8 cellular contexts compared by ENCODE assay signal in the genomic region with DNA sequence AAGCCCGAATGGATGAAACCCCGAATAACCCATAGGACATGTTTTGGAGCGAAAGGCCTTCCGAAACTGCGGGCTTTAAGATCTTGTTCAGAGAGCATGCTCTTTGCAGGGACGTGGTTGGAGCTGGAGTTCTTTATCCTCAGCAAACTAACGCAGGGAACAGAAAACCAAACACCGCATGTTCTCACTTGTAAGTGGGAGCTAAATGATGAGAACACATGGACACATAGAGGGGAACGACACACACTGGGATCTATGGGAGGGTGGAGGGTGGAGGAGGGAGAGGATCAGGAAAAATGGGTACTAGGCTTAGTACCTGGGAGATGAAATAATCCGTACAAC.
DNase-seq lines count a peak whose midpoint lies in the region; ATAC-seq and TF ChIP-seq lines count a peak whose summit lies in the region.

No MANE protein-coding gene starts in this region.

- H3K4me1 Mint-ChIP-seq in Caco-2 (ENCODE audit: low read depth, unreplicated experiment) = peaks cover 17% of the 10 kb centered on the region
- H3K4me1 Mint-ChIP-seq in activated naive CD8-positive, alpha-beta T cell treated with anti-CD3 and anti-CD28 coated beads, Interleukin-2, amount 10 ng/mL, durations not matched to agents 7 days and 5 days = peaks cover 18% of the 10 kb centered on the region

- peak overlapping the region; percentile 87 for H3K4me2 ChIP-seq in smooth muscle cell

- H3K27ac Mint-ChIP-seq in Caco-2 (ENCODE audit: unreplicated experiment) = peak overlapping the region; percentile 89
- peak overlapping the region; percentile 92 for H3K27ac Mint-ChIP-seq in activated naive CD8-positive, alpha-beta T cell treated with anti-CD3 and anti-CD28 coated beads, Interleukin-2, amount 10 ng/mL, durations not matched to agents 7 days and 5 days

- H3K9ac ChIP-seq in iPS-15b (ENCODE audit: low read depth, low read length) = peak overlapping the region; percentile 41
- H3K9ac ChIP-seq in smooth muscle cell (ENCODE audit: low read depth) = peak overlapping the region; percentile 40

- H3F3A ChIP-seq in smooth muscle cell (ENCODE audit: low read depth) = no peaks in the 10 kb centered on the region

- no peaks in the 10 kb centered on the region for H3K4me1 ChIP-seq in Caco-2
- peaks cover 10% of the 10 kb centered on the region for H3K4me1 ChIP-seq in iPS-15b (ENCODE audit: control insufficient read depth, insufficient read depth, low read length)
- peaks cover 25% of the 10 kb centered on the region for H3K4me1 ChIP-seq in smooth muscle cell (ENCODE audit: low read depth)

- 18% methylated on average over 10 of the region's 10 CpGs for WGBS in smooth muscle cell (ENCODE audit: low lambda C conversion rate)

- ATAC-seq in HG03342 (IDR thresholded peaks at IDR 0.05; ENCODE audit: unreplicated experiment) = peak; percentile 7
- ATAC-seq in activated naive CD8-positive, alpha-beta T cell treated with anti-CD3 and anti-CD28 coated beads, Interleukin-2, amount 10 ng/mL, durations not matched to agents 7 days and 5 days (ENCODE audit: low read depth) = peak; percentile 5

- peaks cover 15% of the 10 kb centered on the region for H3K36me3 Mint-ChIP-seq in Caco-2 (ENCODE audit: insufficient read depth, unreplicated experiment)
- H3K36me3 Mint-ChIP-seq in activated naive CD8-positive, alpha-beta T cell treated with anti-CD3 and anti-CD28 coated beads, Interleukin-2, amount 10 ng/mL, durations not matched to agents 7 days and 5 days = no peaks in the 10 kb centered on the region

- H3K36me3 ChIP-seq in Caco-2 (ENCODE audit: control insufficient read depth, insufficient read depth, low read length) (no peaks in the 10 kb centered on the region), iPS-15b (ENCODE audit: control insufficient read depth, insufficient read depth, low read length) (no peaks in the 10 kb centered on the region), smooth muscle cell (ENCODE audit: low read depth) (no peaks in the 10 kb centered on the region)

- H3K79me2 ChIP-seq in smooth muscle cell (ENCODE audit: low read depth) = no peaks in the 10 kb centered on the region

- intact Hi-C loops in Caco-2 (cut with micrococcal nuclease; ENCODE audit: unreplicated experiment) = loop anchor here (1.0 kb wide), 1 partner anchor 50 kb away; no protein-coding TSS in a partner anchor

- H3K4me3 ChIP-seq in Caco-2 (ENCODE audit: low read depth, low read length) (peak overlapping the region; percentile 63), iPS-15b (ENCODE audit: low read depth, low read length) (peak overlapping the region; percentile 59), smooth muscle cell (peak overlapping the region; percentile 71)

- no peaks in the 10 kb centered on the region for H3K9me3 Mint-ChIP-seq in Caco-2 (ENCODE audit: unreplicated experiment)
- no peaks in the 10 kb centered on the region for H3K9me3 Mint-ChIP-seq in activated naive CD8-positive, alpha-beta T cell treated with anti-CD3 and anti-CD28 coated beads, Interleukin-2, amount 10 ng/mL, durations not matched to agents 7 days and 5 days

- H2AFZ ChIP-seq in smooth muscle cell (ENCODE audit: low read depth) = peak overlapping the region; percentile 94

- no peaks in the 10 kb centered on the region for H4K20me1 ChIP-seq in smooth muscle cell (ENCODE audit: low read depth)

- DNase-seq in Caco-2 (no peak), smooth muscle cell (lab: John Stamatoyannopoulos, UW; ENCODE audit: unreplicated experiment) (no peak), NCI-H1436 treated with DMSO at 0.1 percent for 48 hours (lab: John Stamatoyannopoulos, UW) (no peak), GM20000 (ENCODE audit: low spot score) (no peak), AG08396 (ENCODE audit: low spot score) (no peak)
- no peak for DNase-seq in activated naive CD8-positive, alpha-beta T cell treated with anti-CD3 and anti-CD28 coated beads, Interleukin-2, amount 10 ng/mL, durations not matched to agents 7 days and 5 days

- H3K27me3 ChIP-seq in Caco-2 (replicated peaks; ENCODE audit: control insufficient read depth, insufficient read depth, low read length) = no peaks in the 10 kb centered on the region
- H3K27me3 ChIP-seq in iPS-15b (ENCODE audit: control insufficient read depth, insufficient read depth, low read length) = no peaks in the 10 kb centered on the region
- H3K27me3 ChIP-seq in smooth muscle cell (ENCODE audit: low read depth) = no peaks in the 10 kb centered on the region

- peak overlapping the region; percentile 94 for H3K4me3 Mint-ChIP-seq in Caco-2 (ENCODE audit: unreplicated experiment)
- H3K4me3 Mint-ChIP-seq in activated naive CD8-positive, alpha-beta T cell treated with anti-CD3 and anti-CD28 coated beads, Interleukin-2, amount 10 ng/mL, durations not matched to agents 7 days and 5 days = peak overlapping the region; percentile 92

- TSS peak; percentile 27 for BruUV-seq in Caco-2 (replicated peaks; lab: Mats Ljungman, UMichigan)

- H3K9me3 ChIP-seq in Caco-2 (no peaks in the 10 kb centered on the region), iPS-15b (ENCODE audit: control insufficient read depth, insufficient read depth, low read length) (no peaks in the 10 kb centered on the region), smooth muscle cell (replicated peaks; ENCODE audit: low read depth) (no peaks in the 10 kb centered on the region)

- POLR2A ChIA-PET in Caco-2 (lab: Charles Lee) = no interaction called here
- POLR2A ChIA-PET in activated naive CD8-positive, alpha-beta T cell treated with anti-CD3 and anti-CD28 coated beads, Interleukin-2, amount 10 ng/mL, durations not matched to agents 7 days and 5 days (lab: Charles Lee) = interaction anchor here (0.7 kb wide), 1 partner anchor 744 kb away, joined by 3 read pairs; no protein-coding TSS in a partner anchor

- H3K27me3 Mint-ChIP-seq in Caco-2 (ENCODE audit: insufficient read depth, unreplicated experiment) = peaks cover 3% of the 10 kb centered on the region
- H3K27me3 Mint-ChIP-seq in activated naive CD8-positive, alpha-beta T cell treated with anti-CD3 and anti-CD28 coated beads, Interleukin-2, amount 10 ng/mL, durations not matched to agents 7 days and 5 days = peaks cover 3% of the 10 kb centered on the region

- H3K27ac ChIP-seq in smooth muscle cell (ENCODE audit: low read depth) = peak overlapping the region; percentile 66

- no peak for TF ChIP-seq CTCF in Caco-2 (IDR thresholded peaks at IDR 0.05; ENCODE audit: insufficient read depth in 1 of 2, low read depth in 1 of 2, low read length in 1 of 2, severe bottlenecking in 1 of 2, unreplicated experiment in 1 of 2)
- TF ChIP-seq CTCF in smooth muscle cell (IDR thresholded peaks at IDR 0.05; ENCODE audit: borderline replicate concordance, insufficient read depth, poor library complexity, severe bottlenecking) = no peak
- TF ChIP-seq CTCF in GM20000 (IDR thresholded peaks at IDR 0.05; ENCODE audit: extremely low read depth, missing control alignments) = no peak

- CTCF ChIA-PET in Caco-2 (lab: Charles Lee) = no interaction called here
